16 cellular contexts compared by ENCODE assay signal in genomic region chr18:74645717-74646116, GRCh38. TPM values are rescaled to one million over a fixed set of nuclear protein-coding genes. Genes with fewer than 3 reads are reported as not detected.
DNase-seq lines count a peak whose midpoint lies in the region; FAIRE-seq and TF ChIP-seq lines count a peak whose summit lies in the region.
"Had no signal": no experiment of that assay in that cellular context is flagged by ENCODE, and none has a peak within 500 bp of the region (broad histone marks: within the 10 kb centered on the region; RNA-seq: fewer than 3 reads in every experiment).

No MANE protein-coding gene starts in this region.

- no peak overlapping the region for H3K4me2 ChIP-seq in astrocyte (ENCODE audit: low read length)
- H3K4me2 ChIP-seq in mesenchymal stem cell (ENCODE audit: low read length, poor library complexity, severe bottlenecking) = no peak overlapping the region

- DNase-seq in EH (ENCODE audit: low read depth) (peak; percentile 55), HEK293T (ENCODE audit: extremely low spot score) (no peak), astrocyte (ENCODE audit: low read depth) (peak; percentile 35), mesenchymal stem cell (peak; percentile 17), brain microvascular endothelial cell (no peak), putamen (ENCODE audit: low spot score) (no peak), NCI-H82 (lab: John Stamatoyannopoulos, UW) (no peak)
- DNase-seq: CD4-positive, alpha-beta T cell; DMS79 treated with DMSO at 0.1 percent for 48 hours; KG1; NCI-H1048; NCI-H187; NCI-H2171 treated with DMSO at 0.1 percent for 48 hours; NCI-H510A treated with DMSO at 0.1 percent for 48 hours; RPMI8226 had no signal

- no peaks in the 10 kb centered on the region for H3K27me3 Mint-ChIP-seq in astrocyte (ENCODE audit: low read depth, unreplicated experiment)
- H3K27me3 Mint-ChIP-seq: B cell; CD4-positive, alpha-beta T cell had no signal

- H3K27me3 ChIP-seq in astrocyte (ENCODE audit: insufficient read depth, low read length) = no peaks in the 10 kb centered on the region
- H3K27me3 ChIP-seq in mesenchymal stem cell (ENCODE audit: control insufficient read depth in 1 of 2, insufficient read depth in 1 of 2, low read length in 2 of 2) = no peaks in the 10 kb centered on the region
- no peaks in the 10 kb centered on the region for H3K27me3 ChIP-seq in brain microvascular endothelial cell (replicated peaks)

- H3K4me1 Mint-ChIP-seq in astrocyte (ENCODE audit: low read depth, unreplicated experiment) = peaks cover 4% of the 10 kb centered on the region

- H3K9me3 Mint-ChIP-seq in astrocyte (ENCODE audit: unreplicated experiment) = no peaks in the 10 kb centered on the region
- H3K9me3 Mint-ChIP-seq: CD4-positive, alpha-beta T cell had no signal

- H2BK12ac ChIP-seq in mesenchymal stem cell (ENCODE audit: low read length in 2 of 2) = no peak overlapping the region

- no peaks in the 10 kb centered on the region for H3K79me2 ChIP-seq in astrocyte (ENCODE audit: insufficient read depth, low read length)

- no peak overlapping the region for H4K8ac ChIP-seq in mesenchymal stem cell (ENCODE audit: low read length)

- no peaks in the 10 kb centered on the region for H3K4me1 ChIP-seq in astrocyte (ENCODE audit: insufficient read depth, low read length)
- no peaks in the 10 kb centered on the region for H3K4me1 ChIP-seq in mesenchymal stem cell (ENCODE audit: control insufficient read depth, insufficient read depth, low read depth, low read length)

- no peak overlapping the region for H3K23ac ChIP-seq in mesenchymal stem cell (ENCODE audit: low read length in 2 of 2)

- H3K9me3 ChIP-seq in astrocyte (ENCODE audit: insufficient read depth, low read depth, low read length) (no peaks in the 10 kb centered on the region), mesenchymal stem cell (ENCODE audit: control insufficient read depth, low read length) (no peaks in the 10 kb centered on the region)

- H3K4me3 ChIP-seq in astrocyte (ENCODE audit: insufficient read depth, low read depth, low read length) = no peak overlapping the region
- no peak overlapping the region for H3K4me3 ChIP-seq in mesenchymal stem cell (ENCODE audit: insufficient read depth in 1 of 2, low read depth in 1 of 2, low read length in 2 of 2)
- H3K4me3 ChIP-seq in brain microvascular endothelial cell (ENCODE audit: low read depth, low read length) = no peak overlapping the region

- H2BK120ac ChIP-seq in mesenchymal stem cell (ENCODE audit: low read depth, low read length) = no peak overlapping the region

- CTCF ChIA-PET in HEK293T (lab: Yijun Ruan, JAX) = interaction anchor here (0.6 kb wide), 1 partner anchor 15 kb away, joined by 3 read pairs; no protein-coding TSS in a partner anchor

- H3K27ac Mint-ChIP-seq in astrocyte (ENCODE audit: unreplicated experiment) = no peak overlapping the region
- H3K27ac Mint-ChIP-seq: B cell; CD4-positive, alpha-beta T cell had no signal

- H3K9ac ChIP-seq in astrocyte (ENCODE audit: low read length) = no peak overlapping the region
- no peak overlapping the region for H3K9ac ChIP-seq in mesenchymal stem cell (ENCODE audit: low read length)

- H3K79me1 ChIP-seq in mesenchymal stem cell (replicated peaks; ENCODE audit: low read length, poor library complexity, severe bottlenecking) = peaks cover 8% of the 10 kb centered on the region

- no peak overlapping the region for H3K14ac ChIP-seq in mesenchymal stem cell (ENCODE audit: low read length in 2 of 2)

- peaks cover 4% of the 10 kb centered on the region for H4K20me1 ChIP-seq in astrocyte (ENCODE audit: insufficient read depth, low read length)

- H2BK5ac ChIP-seq in mesenchymal stem cell (ENCODE audit: low read depth, low read length, poor library complexity, severe bottlenecking) = no peak overlapping the region

- H2BK15ac ChIP-seq in mesenchymal stem cell (ENCODE audit: low read depth, poor library complexity, severe bottlenecking) = no peak overlapping the region

- no peak overlapping the region for H2AFZ ChIP-seq in astrocyte (ENCODE audit: low read depth, low read length)
- H2AFZ ChIP-seq in mesenchymal stem cell (ENCODE audit: low read depth, low read length) = no peak overlapping the region

- no peak for FAIRE-seq in astrocyte (lab: Jason Lieb, UNC)

- H3K18ac ChIP-seq in mesenchymal stem cell (ENCODE audit: low read depth in 1 of 2, low read length in 2 of 2) = no peak overlapping the region

- TF ChIP-seq CTCF in astrocyte (IDR thresholded peaks at IDR 0.05; ENCODE audit: insufficient read depth, low read depth, low read length) (no peak), brain microvascular endothelial cell (IDR thresholded peaks at IDR 0.05; ENCODE audit: low read depth, low read length, missing control alignments) (no peak)

- H3K4ac ChIP-seq in mesenchymal stem cell (ENCODE audit: low read depth in 1 of 2, low read length in 2 of 2) = no peak overlapping the region

- WGBS in mesenchymal stem cell = no CpG with 5 or more reads among the region's 2 CpGs

- H3K27ac ChIP-seq in astrocyte (ENCODE audit: low read depth, low read length) (no peak overlapping the region), mesenchymal stem cell (ENCODE audit: low read length, poor library complexity, severe bottlenecking) (no peak overlapping the region), brain microvascular endothelial cell (no peak overlapping the region)

- H3K36me3 ChIP-seq in astrocyte (ENCODE audit: insufficient read depth, low read length) (no peaks in the 10 kb centered on the region), mesenchymal stem cell (ENCODE audit: control insufficient read depth in 1 of 2, insufficient read depth in 2 of 2, low read depth in 1 of 2, low read length in 2 of 2) (peaks cover 5 to 18% of the 10 kb centered on the region in 2 experiments), brain microvascular endothelial cell (replicated peaks) (no peaks in the 10 kb centered on the region)

- H3K4me3 Mint-ChIP-seq in astrocyte (ENCODE audit: unreplicated experiment) = no peak overlapping the region
- H3K4me3 Mint-ChIP-seq: B cell; CD4-positive, alpha-beta T cell had no signal

- no peak overlapping the region for H2AK5ac ChIP-seq in mesenchymal stem cell (ENCODE audit: low read length, severe bottlenecking)

- H3K36me3 Mint-ChIP-seq in astrocyte (ENCODE audit: low read depth, unreplicated experiment) = no peaks in the 10 kb centered on the region

- in situ Hi-C loops in brain microvascular endothelial cell (cut with HindIII; ENCODE audit: low pct_ligation_motif_present, low sequenced_read_pairs) = no loop called here

- POLR2A ChIA-PET in HEK293T (lab: Yijun Ruan, JAX) = no interaction called here

- H4K91ac ChIP-seq in mesenchymal stem cell (ENCODE audit: low read length) = no peak overlapping the region

TF ChIP-seq in HEK293T, 16 proteins besides CTCF, POLR2A, EP300 and RAD21:
- TF ChIP-seq PKNOX1 (IDR thresholded peaks at IDR 0.05) (peak; percentile 20; the same call in 1 of the 2 replicates), HDGF (IDR thresholded peaks at IDR 0.05; ENCODE audit: borderline replicate concordance) (no peak), ZNF384 (IDR thresholded peaks at IDR 0.05) (no peak)

RNA-seq across cellular contexts. Expression of gene ZNF407, which starts 48.0 kb away (rescaled TPM):
- 11.7 and 13.8 TPM in 2 replicates for total RNA-seq in astrocyte
- polyA plus RNA-seq in mesenchymal stem cell (2013, experiment 1 of 2) = 3.3 TPM
- 3.2 TPM for polyA plus RNA-seq in mesenchymal stem cell (2013, experiment 2 of 2)

Comparison
In these comparisons a context has a peak if more than half of its experiments do, and no peak if none do; other contexts are left out.
1. DNase-seq: peak in EH (single experiment), astrocyte (single experiment) and mesenchymal stem cell (single experiment); none in HEK293T (single experiment), brain microvascular endothelial cell (single experiment), putamen (single experiment) and NCI-H82 (single experiment).